Comparison of ENCODE assay signal across 11 cellular contexts in genomic region chr1:14516974-14517812, GRCh38.
A peak's percentile ranks its signal among the peaks of the same experiment; 100 is the strongest.
DNase-seq lines count a peak whose midpoint lies in the region; ATAC-seq and TF ChIP-seq lines count a peak whose summit lies in the region.
"Had no signal": no experiment of that assay in that cellular context is flagged by ENCODE, and none has a peak within 500 bp of the region (broad histone marks: within the 10 kb centered on the region; RNA-seq: fewer than 3 reads in every experiment).

No MANE protein-coding gene starts in this region.

- H3K27me3 ChIP-seq in hepatocyte = no peaks in the 10 kb centered on the region
- no peaks in the 10 kb centered on the region for H3K27me3 ChIP-seq in aorta (ENCODE audit: control insufficient read depth in 1 of 2, insufficient read depth in 2 of 2, low read length in 1 of 2)
- no peaks in the 10 kb centered on the region for H3K27me3 ChIP-seq in BE2C
- H3K27me3 ChIP-seq: cardiac muscle cell had no signal

- peaks cover 4% of the 10 kb centered on the region for H3K4me1 ChIP-seq in hepatocyte (ENCODE audit: insufficient read depth)
- no peaks in the 10 kb centered on the region for H3K4me1 ChIP-seq in aorta (ENCODE audit: control insufficient read depth in 1 of 2, insufficient read depth in 2 of 2, low read length in 2 of 2)
- no peaks in the 10 kb centered on the region for H3K4me1 ChIP-seq in BE2C

- peak overlapping the region; percentile 23 for H3K27ac ChIP-seq in hepatocyte
- H3K27ac ChIP-seq in aorta (ENCODE audit: low read depth in 1 of 2, low read length in 2 of 2) = no peak overlapping the region
- H3K27ac ChIP-seq: cardiac muscle cell had no signal

- TF ChIP-seq CTCF in hepatocyte (IDR thresholded peaks at IDR 0.05; ENCODE audit: poor library complexity) = no peak
- TF ChIP-seq CTCF in BE2C (IDR thresholded peaks at IDR 0.05; ENCODE audit: low read depth, low read length) = no peak

- WGBS in hepatocyte (ENCODE audit: low lambda C conversion rate, missing lambda C conversion rate) = 75% methylated on average over 6 of the region's 6 CpGs
- WGBS in aorta, 2 donors = 51 to 55% methylated on average over 6 of the region's 6 CpGs

- intact Hi-C loops in aorta (cut with DNase I) = no loop called here

- H4K20me1 ChIP-seq in hepatocyte (ENCODE audit: insufficient read depth, poor library complexity, severe bottlenecking) = no peaks in the 10 kb centered on the region

- H3K4me3 ChIP-seq in hepatocyte (no peak overlapping the region), aorta (ENCODE audit: low read length in 2 of 2) (no peak overlapping the region), BE2C (ENCODE audit: low read depth, low read length) (no peak overlapping the region)
- H3K4me3 ChIP-seq: cardiac muscle cell had no signal

- no peaks in the 10 kb centered on the region for H3K9me3 ChIP-seq in hepatocyte (ENCODE audit: low read depth)
- no peaks in the 10 kb centered on the region for H3K9me3 ChIP-seq in aorta (ENCODE audit: control insufficient read depth, low read length)
- H3K9me3 ChIP-seq in BE2C = no peaks in the 10 kb centered on the region

- H3K79me2 ChIP-seq in hepatocyte = no peaks in the 10 kb centered on the region

- H2AFZ ChIP-seq in hepatocyte = no peak overlapping the region

- H3K4me2 ChIP-seq in hepatocyte = no peak overlapping the region

- H3K36me3 ChIP-seq in hepatocyte (replicated peaks; ENCODE audit: insufficient read depth, low read depth) (no peaks in the 10 kb centered on the region), aorta (ENCODE audit: control insufficient read depth in 1 of 2, insufficient read depth in 2 of 2, low read length in 1 of 2) (no peaks in the 10 kb centered on the region), BE2C (no peaks in the 10 kb centered on the region)
- H3K36me3 ChIP-seq: cardiac muscle cell had no signal

- peak; percentile 28 to 86 for ATAC-seq in activated naive CD4-positive, alpha-beta T cell treated with anti-CD3 and anti-CD28 coated beads, Interleukin-2, amount 50 U/mL, for 72 hours
- peak; percentile 67 for ATAC-seq in aorta (ENCODE audit: low FRiP score)

- H3K9me2 ChIP-seq in hepatocyte (replicated peaks; ENCODE audit: insufficient read depth) = no peaks in the 10 kb centered on the region

- peaks cover 0 to 7% of the 10 kb centered on the region in 2 donors for H3K9me3 Mint-ChIP-seq in activated naive CD4-positive, alpha-beta T cell treated with anti-CD3 and anti-CD28 coated beads, Interleukin-2, amount 50 U/mL, for 72 hours
- H3K9me3 Mint-ChIP-seq: activated B cell treated with CpG ODN at 0.5 μM for 24 hours had no signal

- no peak for DNase-seq in activated naive CD4-positive, alpha-beta T cell treated with anti-CD3 and anti-CD28 coated beads, Interleukin-2, amount 50 U/mL, for 72 hours (ENCODE audit: low spot score in 2 of 2)
- no peak for DNase-seq in activated naive CD4-positive, alpha-beta T cell (lab: John Stamatoyannopoulos, UW)
- DNase-seq in astrocyte of the hippocampus (ENCODE audit: low read depth, low spot score) (peak; percentile 76), hepatocyte (ENCODE audit: low spot score) (peak; percentile 39), aorta (no peak), DMS53 (lab: John Stamatoyannopoulos, UW) (no peak), germinal center (ENCODE audit: low spot score) (no peak), BE2C (no peak)
- DNase-seq: activated B cell treated with CpG ODN at 0.5 μM for 24 hours, NCI-H2107 had no signal

- H3K36me3 Mint-ChIP-seq in activated naive CD4-positive, alpha-beta T cell treated with anti-CD3 and anti-CD28 coated beads, Interleukin-2, amount 50 U/mL, for 72 hours = peaks cover 0 to 6% of the 10 kb centered on the region in 2 donors

- H3K27ac Mint-ChIP-seq in activated naive CD4-positive, alpha-beta T cell treated with anti-CD3 and anti-CD28 coated beads, Interleukin-2, amount 50 U/mL, for 72 hours = no peak overlapping the region
- H3K27ac Mint-ChIP-seq: activated B cell treated with CpG ODN at 0.5 μM for 24 hours had no signal

Comparison
In these comparisons a context has a peak if more than half of its experiments do, and no peak if none do; other contexts are left out.
1. DNase-seq: peak in astrocyte of the hippocampus (single experiment) and hepatocyte (single experiment); none in activated naive CD4-positive, alpha-beta T cell treated with anti-CD3 and anti-CD28 coated beads, Interleukin-2, amount 50 U/mL, for 72 hours (0 of 2), activated naive CD4-positive, alpha-beta T cell (0 of 4), aorta (0 of 2), DMS53 (single experiment), germinal center (single experiment) and BE2C (single experiment).